Comparison of ENCODE assay signal across 19 cellular contexts in genomic region chr7:23787272-23787671, GRCh38.
"Had no signal": no experiment of that assay in that cellular context is flagged by ENCODE, and none has a peak within 500 bp of the region (broad histone marks: within the 10 kb centered on the region; RNA-seq: fewer than 3 reads in every experiment).

No MANE protein-coding gene starts in this region.

- ATAC-seq: esophagus mucosa, left lobe of liver had no signal

- H3K4me3 Mint-ChIP-seq: activated CD8-positive, alpha-beta T cell treated with anti-CD3 and anti-CD28 coated beads for 36 hours; activated naive CD4-positive, alpha-beta T cell treated with anti-CD3 and anti-CD28 coated beads, Interleukin-2, amount 50 U/mL, for 24 hours; neural progenitor cell had no signal

- DNase-seq: activated CD4-positive, alpha-beta T cell treated with anti-CD3 and anti-CD28 coated beads for 4 hours; activated CD8-positive, alpha-beta T cell treated with anti-CD3 and anti-CD28 coated beads for 36 hours; activated effector memory CD4-positive, alpha-beta T cell treated with anti-CD3 and anti-CD28 coated beads, Interleukin-2, amount 50 U/mL, for 16 hours; activated T-cell treated with anti-CD3 and anti-CD28 coated beads, Interleukin-2, amount 50 U/mL, for 48 hours; amniotic stem cell; midbrain; ovary; sigmoid colon; spleen; stomach; testis; upper lobe of left lung had no signal

- H3K27ac Mint-ChIP-seq: activated CD8-positive, alpha-beta T cell treated with anti-CD3 and anti-CD28 coated beads for 36 hours; activated naive CD4-positive, alpha-beta T cell treated with anti-CD3 and anti-CD28 coated beads, Interleukin-2, amount 50 U/mL, for 24 hours; neural progenitor cell had no signal

- H3K27me3 Mint-ChIP-seq: activated CD8-positive, alpha-beta T cell treated with anti-CD3 and anti-CD28 coated beads for 36 hours; activated naive CD4-positive, alpha-beta T cell treated with anti-CD3 and anti-CD28 coated beads, Interleukin-2, amount 50 U/mL, for 24 hours had no signal

- FAIRE-seq: colon, endometrium, keratinocyte had no signal

- H3K9me3 Mint-ChIP-seq: activated CD8-positive, alpha-beta T cell treated with anti-CD3 and anti-CD28 coated beads for 36 hours; activated naive CD4-positive, alpha-beta T cell treated with anti-CD3 and anti-CD28 coated beads, Interleukin-2, amount 50 U/mL, for 24 hours; neural progenitor cell had no signal

- H3K36me3 Mint-ChIP-seq: neural progenitor cell had no signal

- H3K4me1 Mint-ChIP-seq: activated naive CD4-positive, alpha-beta T cell treated with anti-CD3 and anti-CD28 coated beads, Interleukin-2, amount 50 U/mL, for 24 hours had no signal
